In the genomic region with DNA sequence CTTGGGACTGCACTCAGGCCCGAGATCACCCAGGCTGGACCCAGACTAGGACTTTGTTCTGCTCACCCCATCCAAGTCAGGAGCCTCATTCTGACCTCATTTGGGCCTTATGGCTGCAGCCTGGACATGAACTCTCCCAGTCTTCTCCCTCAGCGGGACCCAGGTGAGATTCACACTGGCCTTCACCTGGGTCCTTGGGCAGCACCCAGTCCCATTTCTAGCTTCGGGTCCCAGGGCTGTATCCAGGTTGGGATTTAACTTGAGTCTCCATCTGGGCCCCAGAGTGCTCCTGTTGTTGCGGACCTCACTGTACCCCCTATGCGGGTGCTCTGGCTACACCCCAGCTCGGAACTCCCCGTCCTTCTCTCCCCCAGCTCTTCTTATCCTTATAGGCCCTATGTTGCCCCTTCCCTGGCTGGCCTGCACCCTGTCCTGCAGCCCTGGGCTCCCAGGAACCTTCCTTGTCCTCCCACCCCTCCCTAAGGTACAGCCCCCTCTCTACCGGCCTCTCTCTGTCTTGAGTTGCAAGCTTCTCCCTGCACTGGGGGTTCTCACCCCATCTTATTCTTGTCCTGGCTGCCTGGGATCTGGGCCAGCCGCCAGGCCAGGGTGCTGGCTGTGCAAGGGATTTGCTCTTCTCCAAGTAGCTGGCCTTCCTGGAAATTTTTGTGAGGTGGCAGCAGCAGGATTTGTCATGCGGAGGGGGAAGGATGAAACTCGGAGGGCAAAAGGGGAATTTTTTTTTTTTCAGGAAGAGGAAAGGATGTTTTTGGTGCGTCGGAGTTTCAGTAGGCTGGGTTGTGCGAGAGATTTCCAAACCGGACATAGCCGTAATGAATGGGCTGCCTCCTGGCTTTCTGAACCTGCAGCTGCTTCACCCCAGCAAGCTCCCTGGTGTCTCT, we compare ENCODE assay signal across 7 cellular contexts. TPM values are rescaled to one million over a fixed set of nuclear protein-coding genes. Genes with fewer than 3 reads are reported as not detected.
A peak's percentile ranks its signal among the peaks of the same experiment; 100 is the strongest.
DNase-seq lines count a peak whose midpoint lies in the region; ATAC-seq and TF ChIP-seq lines count a peak whose summit lies in the region.

No MANE protein-coding gene starts in this region.

- H3K4me1 ChIP-seq in Loucy (ENCODE audit: insufficient read depth, low read length, poor library complexity, severe bottlenecking): peaks cover 44% of the 10 kb centered on the region
- peaks cover 0 to 44% (median 17%) of the 10 kb centered on the region in 4 donors for H3K4me1 ChIP-seq in right lobe of liver
- peaks cover 50 to 61% of the 10 kb centered on the region in 2 donors for H3K4me1 ChIP-seq in thoracic aorta (ENCODE audit: control insufficient read depth in 1 of 2, low read depth in 2 of 2)

- peak overlapping the region; percentile 71; the same call in 1 of the 2 replicates for H2AFZ ChIP-seq in Loucy (ENCODE audit: low read length)

- H3K36me3 ChIP-seq in Loucy (ENCODE audit: insufficient read depth, low read length) (no peaks in the 10 kb centered on the region), brain microvascular endothelial cell (replicated peaks) (no peaks in the 10 kb centered on the region), right lobe of liver (no peaks in the 10 kb centered on the region), thoracic aorta (no peaks in the 10 kb centered on the region)

- H3K27me3 ChIP-seq in Loucy (ENCODE audit: insufficient read depth, low read length, poor library complexity, severe bottlenecking) (no peaks in the 10 kb centered on the region), brain microvascular endothelial cell (replicated peaks) (no peaks in the 10 kb centered on the region), right lobe of liver (no peaks in the 10 kb centered on the region), thoracic aorta (replicated peaks; ENCODE audit: insufficient read depth) (no peaks in the 10 kb centered on the region)

- peak overlapping the region; percentile 91 for H3K9ac ChIP-seq in Loucy (ENCODE audit: low read depth, low read length, poor library complexity, severe bottlenecking)

- H3K9me3 ChIP-seq in Loucy (ENCODE audit: insufficient read depth, low read depth, low read length) (no peaks in the 10 kb centered on the region), right lobe of liver (no peaks in the 10 kb centered on the region), thoracic aorta (no peaks in the 10 kb centered on the region)

- 0% methylated on average over 15 of the region's 16 CpGs for WGBS in right lobe of liver (ENCODE audit: insufficient coverage, low coverage, low lambda C conversion rate, missing lambda C conversion rate)

- TF ChIP-seq CTCF in Loucy (conservative IDR thresholded peaks at IDR 0.05; ENCODE audit: low read length): no peak
- peak; percentile 18 for TF ChIP-seq CTCF in brain microvascular endothelial cell (IDR thresholded peaks at IDR 0.05; ENCODE audit: low read depth, low read length, missing control alignments)
- no peak for TF ChIP-seq CTCF in right lobe of liver (IDR thresholded peaks at IDR 0.05)
- TF ChIP-seq CTCF in thoracic aorta (IDR thresholded peaks at IDR 0.05): no peak

- intact Hi-C loops in right lobe of liver (cut with DNase I): no loop called here

- peaks cover 55% of the 10 kb centered on the region for H3K79me2 ChIP-seq in Loucy (ENCODE audit: insufficient read depth, low read length)

- no peaks in the 10 kb centered on the region for H3F3A ChIP-seq in Loucy (ENCODE audit: low read depth)

- H3K4me3 ChIP-seq in Loucy (ENCODE audit: low read length, poor library complexity, severe bottlenecking): peak overlapping the region; percentile 92
- H3K4me3 ChIP-seq in brain microvascular endothelial cell (ENCODE audit: low read depth, low read length): peak overlapping the region; percentile 78
- peak overlapping the region; percentile 81 to 98 (median 82) for H3K4me3 ChIP-seq in right lobe of liver
- H3K4me3 ChIP-seq in thoracic aorta: peak overlapping the region; percentile 88

- H3K9me2 ChIP-seq in Loucy (replicated peaks; ENCODE audit: low read depth, low read length): no peaks in the 10 kb centered on the region

- H3K27ac ChIP-seq in brain microvascular endothelial cell: peak overlapping the region; percentile 74
- H3K27ac ChIP-seq in right lobe of liver: peak overlapping the region; percentile 93 to 99 (median 96)
- H3K27ac ChIP-seq in thoracic aorta: peak overlapping the region; percentile 91 to 96

- peaks cover 31% of the 10 kb centered on the region for H4K20me1 ChIP-seq in Loucy (ENCODE audit: insufficient read depth, low read length, poor library complexity, severe bottlenecking)

- no peak for TF ChIP-seq POLR2A in right lobe of liver (IDR thresholded peaks at IDR 0.05)

- peak; percentile 53 for DNase-seq in G401 (ENCODE audit: low spot score)
- no peak for DNase-seq in brain microvascular endothelial cell
- DNase-seq in right lobe of liver: peak in 2 of 3 donors; percentile 46 to 65
- no peak for DNase-seq in thoracic aorta (ENCODE audit: low spot score)
- DNase-seq in cortex of kidney (lab: John Stamatoyannopoulos, UW): no peak

- peak in 2 of 4 donors; percentile 0 to 3 for ATAC-seq in right lobe of liver
- ATAC-seq in thoracic aorta (ENCODE audit: insufficient number of reproducible peaks, low FRiP score, low read depth): no peak
- ATAC-seq in GM18498 (IDR thresholded peaks at IDR 0.05; ENCODE audit: unreplicated experiment): no peak

- peak overlapping the region; percentile 96 for H3K4me2 ChIP-seq in Loucy (ENCODE audit: low read depth, low read length, poor library complexity, severe bottlenecking)

- in situ Hi-C loops in G401 (cut with HindIII; ENCODE audit: low sequenced_read_pairs) (no loop called here), brain microvascular endothelial cell (cut with HindIII; ENCODE audit: low pct_ligation_motif_present, low sequenced_read_pairs) (no loop called here)

RNA-seq across cellular contexts. Expression of gene MAP2K3, which starts 0.9 kb away (rescaled TPM):
- 35.2 and 37.9 TPM in 2 replicates for total RNA-seq in G401 (2014; rRNA removed; shearing (Covaris generic))
- total RNA-seq in right lobe of liver (10 to 100 TPM; 22.6 to 80.7 (median 60.7) TPM), thoracic aorta (10 to 100 TPM; 66.6 to 81.1 TPM)

RNA-seq across cellular contexts. Expression of gene NATD1, which starts 32.2 kb away (rescaled TPM):
- 3.4 TPM in 2 replicates for total RNA-seq in G401 (2014; rRNA removed; shearing (Covaris generic))
- total RNA-seq in right lobe of liver (1 to 10 TPM; 3.3 to 5.5 (median 4.7) TPM), thoracic aorta (1 to 10 TPM; 8.4 to 9.7 TPM)

Comparison
In these comparisons a context has a peak if more than half of its experiments do, and no peak if none do; other contexts are left out.
1. DNase-seq: peak in G401 (single experiment) and right lobe of liver (2 of 3); none in brain microvascular endothelial cell (single experiment), thoracic aorta (single experiment) and cortex of kidney (single experiment).
2. Peak in every context shown above with its lines, with median percentiles within 50 percentile points of each other: H3K4me3 ChIP-seq and H3K27ac ChIP-seq.